Comparison of ENCODE assay signal across 8 cellular contexts in the genomic region with DNA sequence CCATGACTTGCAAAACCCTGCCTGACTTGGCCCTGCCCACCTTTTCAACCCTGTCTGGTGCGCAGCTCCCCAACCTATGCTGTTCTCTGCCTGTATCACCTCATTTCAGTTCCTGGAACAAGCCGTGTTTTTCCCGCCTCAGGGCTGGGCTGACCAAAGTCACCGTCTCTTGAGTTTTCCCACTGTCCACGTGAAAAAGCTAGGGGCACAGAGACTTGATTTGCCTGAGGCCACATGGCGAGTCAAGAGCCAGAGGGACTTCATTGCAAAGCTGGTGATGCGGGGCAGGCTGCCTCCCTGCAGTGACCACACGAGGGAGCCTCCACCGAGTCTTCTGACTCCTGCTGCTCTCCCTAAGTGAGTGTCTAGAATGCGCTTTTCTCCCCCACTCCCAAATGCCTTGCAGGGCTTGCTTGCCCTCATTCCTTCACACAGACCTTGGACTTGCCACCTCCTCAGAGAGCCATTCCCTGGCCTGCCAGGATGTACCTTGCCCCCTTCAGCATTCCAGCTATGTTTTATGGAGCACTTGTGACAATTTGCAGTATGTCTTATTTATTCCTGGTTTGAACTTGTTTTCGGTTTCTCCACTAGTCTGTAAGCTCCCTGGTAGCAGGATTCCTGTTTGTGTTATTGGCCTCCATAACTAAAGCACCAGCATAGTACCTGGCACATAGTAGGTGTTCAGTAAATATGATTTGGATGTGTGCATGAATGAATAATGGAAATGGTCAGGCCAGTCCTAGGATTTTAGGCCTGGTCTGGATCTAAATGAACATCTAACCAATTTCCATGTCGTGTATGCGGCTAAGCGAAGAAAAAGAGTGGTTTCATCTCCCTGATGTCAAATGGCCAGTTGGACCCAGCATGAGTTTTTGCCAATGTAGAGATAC.
DNase-seq lines count a peak whose midpoint lies in the region; ATAC-seq, FAIRE-seq and TF ChIP-seq lines count a peak whose summit lies in the region.

No MANE protein-coding gene starts in this region.

- H3K9me3 Mint-ChIP-seq in chondrocyte (ENCODE audit: low read depth) = no peaks in the 10 kb centered on the region

- no peaks in the 10 kb centered on the region for H3K36me3 Mint-ChIP-seq in chondrocyte (ENCODE audit: low read depth)

- TF ChIP-seq CTCF in RWPE1 (conservative IDR thresholded peaks at IDR 0.05; ENCODE audit: low read depth) = peak; percentile 45
- TF ChIP-seq CTCF in chondrocyte (IDR thresholded peaks at IDR 0.05) = peak; percentile 87
- TF ChIP-seq CTCF in left lung (IDR thresholded peaks at IDR 0.05) = peak; percentile 25 to 50

- peaks cover 29% of the 10 kb centered on the region for H3K4me1 Mint-ChIP-seq in chondrocyte (ENCODE audit: low read depth)

- no peak overlapping the region for H3K4me3 Mint-ChIP-seq in chondrocyte (ENCODE audit: unreplicated experiment)

- no peaks in the 10 kb centered on the region for H3K27me3 Mint-ChIP-seq in chondrocyte (ENCODE audit: low read depth)

- H3K27me3 ChIP-seq in left lung = no peaks in the 10 kb centered on the region

- POLR2A ChIA-PET in RWPE1 (lab: Yijun Ruan, JAX; ENCODE audit: low non-redundant PET) = no interaction called here

- no peak overlapping the region for H3K4me3 ChIP-seq in left lung

- H3K4me1 ChIP-seq in left lung = no peaks in the 10 kb centered on the region

- no peaks in the 10 kb centered on the region for H3K9me3 ChIP-seq in left lung

- no peak for FAIRE-seq in HTR-8/SVneo (lab: Jason Lieb, UNC)

- H3K36me3 ChIP-seq in left lung = no peaks in the 10 kb centered on the region

- H3K27ac Mint-ChIP-seq in chondrocyte (ENCODE audit: unreplicated experiment) = no peak overlapping the region

- ATAC-seq in left lung = peak; percentile 79

- intact Hi-C loops in left lung (cut with DNase I) = no loop called here

- CTCF ChIA-PET in RWPE1 (lab: Yijun Ruan, JAX) = interaction anchor here (1.6 to 1.9 kb wide), 2 partner anchors 10 to 133 kb away, joined by 8 to 12 read pairs; no protein-coding TSS in a partner anchor

- H3K27ac ChIP-seq in RWPE1 (no peak overlapping the region), left lung (no peak overlapping the region), substantia nigra (ENCODE audit: low read depth, low read length, poor library complexity, severe bottlenecking) (no peak overlapping the region)

- DNase-seq in NCI-H1105 treated with DMSO at 0.1 percent for 48 hours (lab: John Stamatoyannopoulos, UW) (peak; percentile 35), NCI-H1105 (lab: John Stamatoyannopoulos, UW) (no peak), HTR-8/SVneo (ENCODE audit: insufficient read length, low spot score) (peak; percentile 52), RWPE1 (ENCODE audit: low spot score) (peak; percentile 40), chondrocyte (ENCODE audit: low spot score) (no peak), left lung (no peak), substantia nigra (lab: John Stamatoyannopoulos, UW) (peak in 42 of 49 donors; percentile 5 to 72 (median 34)), mesenteric fat pad (ENCODE audit: low spot score) (no peak)

Comparison
In these comparisons a context has a peak if more than half of its experiments do, and no peak if none do; other contexts are left out.
1. DNase-seq: peak in NCI-H1105 treated with DMSO at 0.1 percent for 48 hours (single experiment), HTR-8/SVneo (single experiment), RWPE1 (single experiment) and substantia nigra (42 of 49); none in NCI-H1105 (single experiment), chondrocyte (single experiment), left lung (0 of 2) and mesenteric fat pad (single experiment).
2. Peak in every context shown above with its lines, with median percentiles within 50 percentile points of each other: CTCF ChIP-seq.